In the genomic region with DNA sequence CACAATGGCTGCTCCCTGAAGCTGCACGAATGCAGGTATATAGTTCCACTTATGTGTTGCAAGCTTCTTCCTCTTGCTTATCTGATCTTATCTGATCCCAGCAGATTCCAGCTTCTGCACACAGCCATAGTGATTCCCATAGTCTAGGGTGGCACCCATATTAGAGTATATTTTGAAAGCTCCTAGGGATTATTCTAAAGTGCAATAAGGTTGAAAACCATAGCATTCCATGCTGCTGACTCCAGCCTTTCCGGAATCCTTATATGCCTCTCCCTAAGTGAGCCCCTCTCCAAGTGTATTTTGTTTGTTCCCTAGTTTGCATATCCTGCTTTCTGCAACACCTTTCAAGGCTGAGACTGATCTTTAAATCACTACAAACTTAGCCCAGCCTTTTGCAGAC, we compare ENCODE assay signal across 18 cellular contexts.
A peak's percentile ranks its signal among the peaks of the same experiment; 100 is the strongest.
DNase-seq lines count a peak whose midpoint lies in the region; ATAC-seq and TF ChIP-seq lines count a peak whose summit lies in the region.
"Had no signal": no experiment of that assay in that cellular context is flagged by ENCODE, and none has a peak within 500 bp of the region (broad histone marks: within the 10 kb centered on the region; RNA-seq: fewer than 3 reads in every experiment).

No MANE protein-coding gene starts in this region.

- no peak overlapping the region for H4K91ac ChIP-seq in trophoblast cell (ENCODE audit: low read depth, low read length)

- H4K12ac ChIP-seq in trophoblast cell (ENCODE audit: low read depth, low read length): no peak overlapping the region

- H3K36me3 ChIP-seq in RWPE2 (ENCODE audit: low read depth) (no peaks in the 10 kb centered on the region), endodermal cell (ENCODE audit: control insufficient read depth, insufficient read depth, low read length) (no peaks in the 10 kb centered on the region), trophoblast cell (ENCODE audit: control insufficient read depth in 1 of 2, insufficient read depth in 2 of 2, low read length in 2 of 2) (no peaks in the 10 kb centered on the region), brain microvascular endothelial cell (replicated peaks) (no peaks in the 10 kb centered on the region)

- H3K27me3 Mint-ChIP-seq in endodermal cell (ENCODE audit: insufficient read depth): no peaks in the 10 kb centered on the region

- no peak overlapping the region for H3K4me3 Mint-ChIP-seq in endodermal cell
- H3K4me3 Mint-ChIP-seq: CD8-positive, alpha-beta T cell had no signal

- no peak overlapping the region for H3K4me2 ChIP-seq in trophoblast cell (ENCODE audit: low read length)
- H3K4me2 ChIP-seq: A549 had no signal

- in situ Hi-C loops in brain microvascular endothelial cell (cut with HindIII; ENCODE audit: low pct_ligation_motif_present, low sequenced_read_pairs): no loop called here

- no peak overlapping the region for H3K4ac ChIP-seq in trophoblast cell (ENCODE audit: low read depth, low read length)

- H3K27ac Mint-ChIP-seq in endodermal cell: peak overlapping the region; percentile 50
- H3K27ac Mint-ChIP-seq: CD8-positive, alpha-beta T cell had no signal

- H3K27me3 ChIP-seq in RWPE2 (ENCODE audit: insufficient read depth, poor library complexity, severe bottlenecking) (no peaks in the 10 kb centered on the region), endodermal cell (ENCODE audit: control insufficient read depth, insufficient read depth, low read length, poor library complexity, severe bottlenecking) (no peaks in the 10 kb centered on the region), trophoblast cell (ENCODE audit: insufficient read depth, low read length) (no peaks in the 10 kb centered on the region), brain microvascular endothelial cell (replicated peaks) (no peaks in the 10 kb centered on the region)

- H3K14ac ChIP-seq in trophoblast cell (ENCODE audit: low read length): no peak overlapping the region

- H3K9me3 Mint-ChIP-seq in endodermal cell: no peaks in the 10 kb centered on the region
- H3K9me3 Mint-ChIP-seq: CD8-positive, alpha-beta T cell had no signal

- H3K9ac ChIP-seq in endodermal cell (ENCODE audit: extremely low read depth, low read length, poor library complexity, severe bottlenecking) (no peak overlapping the region), trophoblast cell (ENCODE audit: low read length) (no peak overlapping the region)

- 55 to 78% methylated on average over 1 to 2 of the region's 2 CpGs for WGBS in endodermal cell (ENCODE audit: insufficient coverage in 1 of 2, insufficient read length in 1 of 2), 2 experiments
- WGBS in trophoblast cell (ENCODE audit: extremely low coverage, insufficient coverage, insufficient read length): no CpG with 5 or more reads among the region's 2 CpGs

- H3K4me3 ChIP-seq in RWPE2 (ENCODE audit: severe bottlenecking): no peak overlapping the region
- H3K4me3 ChIP-seq in endodermal cell (ENCODE audit: low read length): no peak overlapping the region
- no peak overlapping the region for H3K4me3 ChIP-seq in trophoblast cell (ENCODE audit: low read depth, low read length)
- no peak overlapping the region for H3K4me3 ChIP-seq in brain microvascular endothelial cell (ENCODE audit: low read depth, low read length)
- H3K4me3 ChIP-seq: A549, K562 had no signal

- peak; percentile 86 for ATAC-seq in RWPE2 (ENCODE audit: low read depth)
- ATAC-seq: A549; CD8-positive, alpha-beta T cell; K562 had no signal

- H3K79me1 ChIP-seq in trophoblast cell (ENCODE audit: low read length): no peaks in the 10 kb centered on the region

- H3K23ac ChIP-seq in trophoblast cell (ENCODE audit: low read length): no peak overlapping the region

- no peak overlapping the region for H2BK12ac ChIP-seq in trophoblast cell (ENCODE audit: low read length)

- DNase-seq in EL: peak; percentile 78
- DNase-seq in RWPE2 (ENCODE audit: low spot score): no peak
- no peak for DNase-seq in endodermal cell
- peak; percentile 53 to 78 for DNase-seq in trophoblast cell
- no peak for DNase-seq in brain microvascular endothelial cell
- DNase-seq in DMS79 (lab: John Stamatoyannopoulos, UW): no peak
- DNase-seq in NCI-H2029 treated with DMSO at 0.1 percent for 48 hours (lab: John Stamatoyannopoulos, UW): no peak
- DNase-seq: CD8-positive, alpha-beta T cell; DMS53; GDM1; NCI-H1105 treated with DMSO at 0.1 percent for 48 hours; NCI-H1694; NCI-H510A; NCI-H82; OCI-M1; SIG-M5 had no signal

- H3K9me3 ChIP-seq in RWPE2 (ENCODE audit: severe bottlenecking): no peaks in the 10 kb centered on the region
- no peaks in the 10 kb centered on the region for H3K9me3 ChIP-seq in endodermal cell (ENCODE audit: control insufficient read depth, low read length)
- no peaks in the 10 kb centered on the region for H3K9me3 ChIP-seq in trophoblast cell (ENCODE audit: insufficient read depth, low read depth, low read length)
- H3K9me3 ChIP-seq: A549 had no signal

- H3K4me1 ChIP-seq in RWPE2 (ENCODE audit: insufficient read depth, poor library complexity, severe bottlenecking): no peaks in the 10 kb centered on the region
- no peaks in the 10 kb centered on the region for H3K4me1 ChIP-seq in endodermal cell (ENCODE audit: control insufficient read depth, insufficient read depth, low read length)
- H3K4me1 ChIP-seq in trophoblast cell (ENCODE audit: control insufficient read depth in 1 of 2, insufficient read depth in 2 of 2, low read length in 2 of 2): peaks cover 0 to 3% of the 10 kb centered on the region in 2 experiments
- H3K4me1 ChIP-seq: A549 had no signal

- TF ChIP-seq CTCF in RWPE2 (IDR thresholded peaks at IDR 0.05; ENCODE audit: poor library complexity, severe bottlenecking) (no peak), endodermal cell (conservative IDR thresholded peaks at IDR 0.05) (no peak), brain microvascular endothelial cell (IDR thresholded peaks at IDR 0.05; ENCODE audit: low read depth, low read length, missing control alignments) (no peak)

- no peaks in the 10 kb centered on the region for H3K36me3 Mint-ChIP-seq in endodermal cell (ENCODE audit: low read depth)
- H3K36me3 Mint-ChIP-seq: CD8-positive, alpha-beta T cell had no signal

- H3K79me2 ChIP-seq in trophoblast cell (ENCODE audit: control insufficient read depth, insufficient read depth, low read length, poor library complexity): no peaks in the 10 kb centered on the region

- H2AFZ ChIP-seq in trophoblast cell (ENCODE audit: insufficient read depth, low read length, poor library complexity): no peak overlapping the region

- peaks cover 7% of the 10 kb centered on the region for H3K4me1 Mint-ChIP-seq in endodermal cell

- no peak overlapping the region for H4K8ac ChIP-seq in trophoblast cell (ENCODE audit: low read depth, low read length)

- no peak overlapping the region for H2BK120ac ChIP-seq in trophoblast cell (ENCODE audit: insufficient read depth, low read length, poor library complexity)

- H2AK5ac ChIP-seq in trophoblast cell (ENCODE audit: low read length): no peak overlapping the region

- no peak overlapping the region for H2BK5ac ChIP-seq in trophoblast cell (ENCODE audit: low read depth, low read length, poor library complexity)

- no peak overlapping the region for H3K18ac ChIP-seq in trophoblast cell (ENCODE audit: low read length)

- no peak overlapping the region for H3K27ac ChIP-seq in RWPE2 (ENCODE audit: poor library complexity, severe bottlenecking)
- no peak overlapping the region for H3K27ac ChIP-seq in endodermal cell (ENCODE audit: low read depth, low read length)
- no peak overlapping the region for H3K27ac ChIP-seq in trophoblast cell (ENCODE audit: low read depth, low read length)
- H3K27ac ChIP-seq in brain microvascular endothelial cell: no peak overlapping the region
- H3K27ac ChIP-seq: A549 had no signal

Comparison
In these comparisons a context has a peak if more than half of its experiments do, and no peak if none do; other contexts are left out.
1. DNase-seq: peak in EL (single experiment) and trophoblast cell (2 of 2); none in RWPE2 (single experiment), endodermal cell (single experiment), brain microvascular endothelial cell (single experiment), DMS79 (single experiment) and NCI-H2029 treated with DMSO at 0.1 percent for 48 hours (single experiment).